25 cellular contexts compared by ENCODE assay signal in genomic region chr6:34555328-34555727, GRCh38. TPM values are rescaled to one million over a fixed set of nuclear protein-coding genes. Genes with fewer than 3 reads are reported as not detected.
DNase-seq lines count a peak whose midpoint lies in the region; ATAC-seq and TF ChIP-seq lines count a peak whose summit lies in the region.
"Had no signal": no experiment of that assay in that cellular context is flagged by ENCODE, and none has a peak within 500 bp of the region (broad histone marks: within the 10 kb centered on the region; RNA-seq: fewer than 3 reads in every experiment).

No MANE protein-coding gene starts in this region.

- DNase-seq in Panc1 (ENCODE audit: low read depth, low spot score) (no peak), lower lobe of right lung (no peak), suprapubic skin (ENCODE audit: low spot score in 2 of 2) (no peak), NCI-H510A treated with DMSO at 0.1 percent for 48 hours (lab: John Stamatoyannopoulos, UW) (no peak), NCI-H2107 treated with DMSO at 0.1 percent for 48 hours (lab: John Stamatoyannopoulos, UW; ENCODE audit: unreplicated experiment) (no peak)
- DNase-seq: activated effector memory CD4-positive, alpha-beta T cell treated with Interleukin-2 at 50 U/mL for 16 hours; aorta; DMS79; foreskin fibroblast; Kasumi-1; left ventricle myocardium superior; naive B cell; NCI-H146; NCI-H82; occipital lobe had no signal

- H3K9me3 ChIP-seq in Panc1 (ENCODE audit: control insufficient read depth, insufficient read depth, low read depth, low read length), result no peaks in the 10 kb centered on the region
- no peaks in the 10 kb centered on the region for H3K9me3 ChIP-seq in lower lobe of right lung
- H3K9me3 ChIP-seq in suprapubic skin, result peaks cover 5% of the 10 kb centered on the region
- H3K9me3 ChIP-seq: Caco-2 had no signal

- H3K27me3 ChIP-seq in Panc1 (ENCODE audit: control insufficient read depth, insufficient read depth, low read length) (no peaks in the 10 kb centered on the region), lower lobe of right lung (ENCODE audit: low read depth) (no peaks in the 10 kb centered on the region), suprapubic skin (no peaks in the 10 kb centered on the region)
- H3K27me3 ChIP-seq: cardiac muscle cell, esophagus muscularis mucosa had no signal

- intact Hi-C loops in Panc1 (cut with micrococcal nuclease; ENCODE audit: unreplicated experiment) (no loop called here), lower lobe of right lung (cut with DNase I) (no loop called here)

- WGBS in suprapubic skin, result 76% methylated on average over 7 of the region's 8 CpGs

- H3K27ac ChIP-seq in C4-2B (peak overlapping the region; percentile 99), Panc1 (ENCODE audit: low read length) (no peak overlapping the region), lower lobe of right lung (no peak overlapping the region), suprapubic skin (peak overlapping the region; percentile 66)
- H3K27ac ChIP-seq: cardiac muscle cell, esophagus muscularis mucosa, thoracic aorta had no signal

- CTCF ChIA-PET in Panc1 (lab: Charles Lee), result interaction anchor here (0.6 kb wide), 1 partner anchor 57 kb away, joined by 8 read pairs; no protein-coding TSS in a partner anchor

- TF ChIP-seq POLR2A in suprapubic skin (IDR thresholded peaks at IDR 0.05), result no peak

- in situ Hi-C loops in Panc1 (cut with HindIII; ENCODE audit: low pct_unique_long_range_greater_than_20kb, low sequenced_read_pairs), result no loop called here

- H3K4me3 ChIP-seq in Panc1 (ENCODE audit: low read depth in 2 of 2, low read length in 2 of 2) (no peak overlapping the region), lower lobe of right lung (peak overlapping the region; percentile 30), suprapubic skin (peak overlapping the region; percentile 21)
- H3K4me3 ChIP-seq: cardiac muscle cell, esophagus muscularis mucosa, skin epidermis, thoracic aorta had no signal

- ATAC-seq in Panc1 (0 out of 2 replicates have a peak, but pooled peaks have one; percentile 10), lower lobe of right lung (peak in 1 of 2 donors; percentile 4), GM19023 (IDR thresholded peaks at IDR 0.05; ENCODE audit: unreplicated experiment) (no peak)
- ATAC-seq: left ventricle myocardium superior had no signal

- H3K36me3 ChIP-seq in Panc1 (ENCODE audit: control insufficient read depth, insufficient read depth, low read length) (no peaks in the 10 kb centered on the region), lower lobe of right lung (no peaks in the 10 kb centered on the region), suprapubic skin (no peaks in the 10 kb centered on the region)
- H3K36me3 ChIP-seq: cardiac muscle cell, esophagus muscularis mucosa, thoracic aorta had no signal

- H3K4me1 ChIP-seq in Panc1 (ENCODE audit: control insufficient read depth, insufficient read depth, low read length) (peaks cover 26% of the 10 kb centered on the region), lower lobe of right lung (no peaks in the 10 kb centered on the region), suprapubic skin (no peaks in the 10 kb centered on the region)
- H3K4me1 ChIP-seq: esophagus muscularis mucosa had no signal

- POLR2A ChIA-PET in Panc1 (lab: Charles Lee), result no interaction called here

- TF ChIP-seq CTCF in C4-2B (conservative IDR thresholded peaks at IDR 0.05) (no peak), Panc1 (IDR thresholded peaks at IDR 0.05) (no peak), lower lobe of right lung (IDR thresholded peaks at IDR 0.05) (no peak), suprapubic skin (IDR thresholded peaks at IDR 0.05) (no peak)

- BruUV-seq in Panc1 (replicated peaks; lab: Mats Ljungman, UMichigan), result no TSS peak

- no peak for TF ChIP-seq EP300 in suprapubic skin (IDR thresholded peaks at IDR 0.05)

RNA-seq across cellular contexts. Expression of gene SPDEF, which starts 0.8 kb away (rescaled TPM):
- total RNA-seq in Panc1 (2021; ENCODE audit: unreplicated experiment), result 1.6 TPM
- polyA plus RNA-seq in Panc1 (2012; ENCODE audit: insufficient read length), result 2.0 TPM
- 3.5 TPM for total RNA-seq in lower lobe of right lung
- 10 to 100 TPM; 25.0 to 45.9 (median 32.3) TPM for total RNA-seq in suprapubic skin
- total RNA-seq: activated CD4-positive, alpha-beta T cell treated with anti-CD3 and anti-CD28 coated beads, Interleukin-2, amount 10 ng/mL, durations not matched to agents 7 days and 5 days; activated CD8-positive, alpha-beta memory T cell treated with anti-CD3 and anti-CD28 coated beads for 36 hours; esophagus muscularis mucosa; left ventricle myocardium superior; occipital lobe; thoracic aorta had no signal
- polyA plus RNA-seq: cardiac muscle cell, CD14-positive monocyte had no signal

Comparison
In these comparisons a context has a peak if more than half of its experiments do, and no peak if none do; other contexts are left out.
1. H3K27ac ChIP-seq: peak in C4-2B (single experiment) and suprapubic skin (single experiment); none in Panc1 (single experiment) and lower lobe of right lung (single experiment).
2. H3K4me3 ChIP-seq: peak in lower lobe of right lung (single experiment) and suprapubic skin (single experiment); none in Panc1 (0 of 2).